ENCODE assay signal across 8 cellular contexts in the genomic region with DNA sequence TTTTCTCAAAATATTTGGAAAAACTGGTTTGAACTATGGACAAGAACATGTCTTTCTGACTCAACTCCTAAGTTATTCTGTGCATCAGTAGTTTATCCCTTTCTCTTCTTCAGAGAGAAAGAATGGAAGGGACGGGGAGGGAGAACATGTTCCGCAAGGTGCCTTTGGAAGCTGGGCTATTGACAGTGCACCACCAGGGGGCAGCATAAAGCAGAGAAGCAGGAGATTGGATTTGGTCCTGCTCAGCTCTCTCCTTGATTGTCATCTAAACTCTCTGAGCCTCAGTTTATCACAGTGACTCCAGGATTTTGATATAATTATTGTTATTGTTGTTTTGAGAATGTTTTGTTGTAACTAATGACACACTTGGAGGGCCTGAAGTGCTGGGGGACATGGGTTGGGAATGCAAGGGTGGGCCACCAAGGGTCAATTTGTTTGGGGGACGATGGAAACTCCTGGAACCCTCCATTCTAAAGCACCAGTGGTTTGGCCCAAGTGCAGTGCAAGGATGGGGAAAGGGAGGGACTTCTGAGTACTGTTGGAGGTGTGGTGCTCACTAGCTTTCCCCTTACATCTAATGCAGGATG. TPM values are rescaled to one million over a fixed set of nuclear protein-coding genes. Genes with fewer than 3 reads are reported as not detected.
DNase-seq lines count a peak whose midpoint lies in the region; ATAC-seq, FAIRE-seq and TF ChIP-seq lines count a peak whose summit lies in the region.

No MANE protein-coding gene starts in this region.

- POLR2A ChIA-PET in AG04449 (lab: Yijun Ruan, JAX): no interaction called here

- DNase-seq in AG04449 (ENCODE audit: low read depth, low spot score): peak; percentile 10
- DNase-seq in HuH-7 (ENCODE audit: low spot score): peak; percentile 69
- DNase-seq in RCC 7860 (ENCODE audit: low spot score): peak; percentile 32
- peak; percentile 86 to 87 for DNase-seq in activated T-cell treated with anti-CD3 and anti-CD28 coated beads, Interleukin-2, amount 50 U/mL, for 48 hours
- peak; percentile 87 for DNase-seq in fibroblast of pulmonary artery (ENCODE audit: low read depth)
- DNase-seq in neural crest cell (ENCODE audit: low read depth, low spot score): peak; percentile 84
- peak; percentile 85 for DNase-seq in stomach

- H3K36me3 ChIP-seq in stomach: peaks cover 0 to 5% (median 0%) of the 10 kb centered on the region in 4 donors

- H3K9me3 Mint-ChIP-seq in neural crest cell: peaks cover 8% of the 10 kb centered on the region

- intact Hi-C loops in stomach (cut with DNase I; ENCODE audit: low total_unique reads): no loop called here

- ATAC-seq in GM18517 (IDR thresholded peaks at IDR 0.05; ENCODE audit: unreplicated experiment): peak; percentile 61

- TF ChIP-seq CTCF in AG04449 (IDR thresholded peaks at IDR 0.05; ENCODE audit: insufficient read depth, low read length, missing control alignments) (peak; percentile 87), fibroblast of pulmonary artery (IDR thresholded peaks at IDR 0.05; ENCODE audit: low read length, missing control alignments) (peak; percentile 98), neural crest cell (conservative IDR thresholded peaks at IDR 0.05) (peak; percentile 94), stomach (IDR thresholded peaks at IDR 0.05) (peak in 5 of 7 experiments; percentile 66 to 89 (median 79))

- no peaks in the 10 kb centered on the region for H3K4me1 Mint-ChIP-seq in neural crest cell

- H3K4me1 ChIP-seq in stomach: no peaks in the 10 kb centered on the region

- no peaks in the 10 kb centered on the region for H3K27me3 ChIP-seq in stomach

- no peaks in the 10 kb centered on the region for H3K27me3 Mint-ChIP-seq in neural crest cell (ENCODE audit: low read depth)

- no peak for TF ChIP-seq EP300 in stomach (IDR thresholded peaks at IDR 0.05)

- H3K27ac Mint-ChIP-seq in neural crest cell (ENCODE audit: unreplicated experiment): no peak overlapping the region

- H3K4me3 Mint-ChIP-seq in neural crest cell: no peak overlapping the region

- TF ChIP-seq POLR2A in stomach (IDR thresholded peaks at IDR 0.05): no peak

- 40 to 48% (median 46%) methylated on average over 3 of the region's 3 CpGs for WGBS in stomach, 5 donors

- CTCF ChIA-PET in AG04449 (lab: Yijun Ruan, JAX): interaction anchor here (0.7 to 4.9 kb wide), 27 partner anchors 8 to 557 kb away, joined by 3 to 50 read pairs (median 4); a partner anchor contains a TSS

- no peak overlapping the region for H3K27ac ChIP-seq in stomach

- H3K4me3 ChIP-seq in AG04449 (ENCODE audit: low read depth, low read length): no peak overlapping the region
- H3K4me3 ChIP-seq in fibroblast of pulmonary artery (replicated peaks; ENCODE audit: low read depth, low read length): no peak overlapping the region
- no peak overlapping the region for H3K4me3 ChIP-seq in stomach

- peaks cover 11% of the 10 kb centered on the region for H3K36me3 Mint-ChIP-seq in neural crest cell (ENCODE audit: low read depth)

- peaks cover 0 to under 1% (median 0%) of the 10 kb centered on the region in 4 donors for H3K9me3 ChIP-seq in stomach

- FAIRE-seq in RCC 7860 (lab: Jason Lieb, UNC): peak; percentile 38

RNA-seq across cellular contexts. Expression of a gene that starts 45.3 kb away (rescaled TPM):
- total RNA-seq in neural crest cell: 32.0 and 34.0 TPM in 2 replicates
- 10 to 100 TPM in 4 of 5 donors, 1 to 10 TPM in 1; 8.1 to 78.8 (median 43.3) TPM for total RNA-seq in stomach
- 1 to 10 TPM; 4.4 to 7.3 (median 4.7) TPM for polyA plus RNA-seq in stomach

Comparison
In these comparisons a context has a peak if more than half of its experiments do, and no peak if none do; other contexts are left out.
1. DNase-seq: peak in every context shown above with its lines; median percentile 87 in fibroblast of pulmonary artery; 86 in activated T-cell treated with anti-CD3 and anti-CD28 coated beads, Interleukin-2, amount 50 U/mL, for 48 hours; 85 in stomach; 84 in neural crest cell; 69 in HuH-7; 32 in RCC 7860; 10 in AG04449.